Comparison of ENCODE assay signal across 31 cellular contexts in the genomic region with DNA sequence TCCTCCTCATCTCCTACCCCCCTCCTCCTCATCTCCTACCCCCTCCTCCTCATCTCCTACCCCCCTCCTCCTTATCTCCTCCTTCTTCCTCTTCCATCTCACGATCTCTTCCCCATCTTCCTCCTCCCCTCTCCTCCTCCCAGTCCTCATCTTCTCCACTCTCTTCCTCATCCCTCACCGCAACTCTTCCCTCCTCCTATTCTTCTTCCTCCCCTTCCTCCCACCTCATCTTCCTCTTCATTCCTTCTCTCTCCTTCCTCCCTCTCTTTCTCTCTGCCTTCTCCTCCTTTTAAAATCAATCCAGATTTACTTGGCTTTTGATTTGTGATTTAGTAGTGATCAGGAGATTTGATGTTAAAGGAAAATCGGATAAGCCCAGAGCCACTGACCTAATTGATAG.
"Had no signal": no experiment of that assay in that cellular context is flagged by ENCODE, and none has a peak within 500 bp of the region (broad histone marks: within the 10 kb centered on the region; RNA-seq: fewer than 3 reads in every experiment).

No MANE protein-coding gene starts in this region.

- H2AFZ ChIP-seq: PC-9 had no signal

- DNase-seq: activated CD4-positive, alpha-beta memory T cell treated with anti-CD3 and anti-CD28 coated beads for 36 hours; activated CD4-positive, alpha-beta T cell treated with anti-CD3 and anti-CD28 coated beads for 4 hours; activated CD4-positive, alpha-beta T cell treated with anti-CD3 and anti-CD28 coated beads, Interleukin-2, amount 50 U/mL, for 1 hour; activated CD8-positive, alpha-beta memory T cell treated with anti-CD3 and anti-CD28 coated beads, Interleukin-2, amount 50 U/mL, for 4 hours; activated effector memory CD4-positive, alpha-beta T cell treated with Interleukin-2 at 50 U/mL for 16 hours; activated naive CD4-positive, alpha-beta T cell; activated naive CD4-positive, alpha-beta T cell treated with anti-CD3 and anti-CD28 coated beads, Interleukin-2, amount 50 U/mL, for 16 hours; activated naive CD8-positive, alpha-beta T cell treated with anti-CD3 and anti-CD28 coated beads for 36 hours; activated T-cell treated with anti-CD3 and anti-CD28 coated beads for 4 hours; activated T-cell treated with anti-CD3 and anti-CD28 coated beads, Interleukin-2, amount 50 U/mL, for 48 hours; amniotic stem cell; aorta; NCI-H1105 treated with DMSO at 0.1 percent for 48 hours; NCI-H1436; NCI-H1694; NCI-H1930; NCI-H2081 treated with DMSO at 0.1 percent for 48 hours; NCI-H226; NCI-H446 treated with DMSO at 0.1 percent for 48 hours; NCI-H524; NK-92 treated with Interleukin-12 subunit alpha and Interleukin-12 subunit beta, amount 100 ng/mL, for 24 hours; PC-9; Right ventricle myocardium superior; SW 1271; T-helper 1 cell had no signal

- FAIRE-seq: RCC 7860, TTC549 had no signal

- ATAC-seq: activated CD4-positive, CD25-positive, alpha-beta regulatory T cell treated with anti-CD3 and anti-CD28 coated beads, Interleukin-2, amount 50 U/mL, for 24 hours had no signal

- H3K36me3 ChIP-seq: cardiac muscle cell had no signal

- H3K27me3 ChIP-seq: cardiac muscle cell had no signal

- H3K4me3 Mint-ChIP-seq: activated CD4-positive, alpha-beta memory T cell treated with anti-CD3 and anti-CD28 coated beads for 36 hours; activated naive CD8-positive, alpha-beta T cell treated with anti-CD3 and anti-CD28 coated beads for 36 hours; central memory CD8-positive, alpha-beta T cell had no signal

- H3K27ac Mint-ChIP-seq: activated CD4-positive, alpha-beta memory T cell treated with anti-CD3 and anti-CD28 coated beads for 36 hours; activated naive CD8-positive, alpha-beta T cell treated with anti-CD3 and anti-CD28 coated beads for 36 hours had no signal

- H3K36me3 Mint-ChIP-seq: activated CD4-positive, alpha-beta memory T cell treated with anti-CD3 and anti-CD28 coated beads for 36 hours; activated naive CD8-positive, alpha-beta T cell treated with anti-CD3 and anti-CD28 coated beads for 36 hours had no signal

- H3K4me3 ChIP-seq: cardiac muscle cell, PC-9 had no signal

- H3K4me2 ChIP-seq: PC-9 had no signal

- H3K27ac ChIP-seq: cardiac muscle cell, PC-9, RWPE1 had no signal

- H3K4me1 Mint-ChIP-seq: activated naive CD8-positive, alpha-beta T cell treated with anti-CD3 and anti-CD28 coated beads for 36 hours; central memory CD8-positive, alpha-beta T cell had no signal

- H3K9me3 Mint-ChIP-seq: activated CD4-positive, alpha-beta memory T cell treated with anti-CD3 and anti-CD28 coated beads for 36 hours; activated naive CD8-positive, alpha-beta T cell treated with anti-CD3 and anti-CD28 coated beads for 36 hours; central memory CD8-positive, alpha-beta T cell had no signal
